ENCODE assay signal across 1 cellular context in the genomic region with DNA sequence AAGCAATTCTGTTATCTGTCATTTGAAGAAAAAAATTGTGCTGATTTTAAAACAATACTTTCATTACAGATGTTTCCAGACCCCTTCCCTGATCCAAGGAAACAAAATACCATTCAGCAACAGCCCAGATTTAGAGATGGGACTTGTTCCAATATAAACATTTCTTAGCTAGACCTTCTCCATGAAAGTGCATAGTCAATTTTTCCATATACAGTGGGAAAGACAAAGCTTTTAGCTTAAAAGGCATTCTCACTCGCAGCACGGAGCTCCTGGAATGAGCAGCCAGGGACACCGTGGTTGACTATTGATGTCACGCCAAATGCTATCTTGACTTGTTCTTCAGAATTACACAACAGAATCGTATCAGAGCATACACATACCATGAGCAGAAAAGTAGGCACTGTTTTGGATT.
TF ChIP-seq lines count a peak whose summit lies in the region.

No MANE protein-coding gene starts in this region.

TF ChIP-seq in HEK293, 187 proteins besides CTCF, POLR2A, EP300 and RAD21 (continued from another document and continues in another):
- TF ChIP-seq, protein P1, sequence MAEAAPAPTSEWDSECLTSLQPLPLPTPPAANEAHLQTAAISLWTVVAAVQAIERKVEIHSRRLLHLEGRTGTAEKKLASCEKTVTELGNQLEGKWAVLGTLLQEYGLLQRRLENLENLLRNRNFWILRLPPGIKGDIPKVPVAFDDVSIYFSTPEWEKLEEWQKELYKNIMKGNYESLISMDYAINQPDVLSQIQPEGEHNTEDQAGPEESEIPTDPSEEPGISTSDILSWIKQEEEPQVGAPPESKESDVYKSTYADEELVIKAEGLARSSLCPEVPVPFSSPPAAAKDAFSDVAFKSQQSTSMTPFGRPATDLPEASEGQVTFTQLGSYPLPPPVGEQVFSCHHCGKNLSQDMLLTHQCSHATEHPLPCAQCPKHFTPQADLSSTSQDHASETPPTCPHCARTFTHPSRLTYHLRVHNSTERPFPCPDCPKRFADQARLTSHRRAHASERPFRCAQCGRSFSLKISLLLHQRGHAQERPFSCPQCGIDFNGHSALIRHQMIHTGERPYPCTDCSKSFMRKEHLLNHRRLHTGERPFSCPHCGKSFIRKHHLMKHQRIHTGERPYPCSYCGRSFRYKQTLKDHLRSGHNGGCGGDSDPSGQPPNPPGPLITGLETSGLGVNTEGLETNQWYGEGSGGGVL (tag by site-specific recombination; IDR thresholded peaks at IDR 0.05): no peak
- TF ChIP-seq ZFP41 (tag by site-specific recombination; IDR thresholded peaks at IDR 0.05; ENCODE audit: borderline replicate concordance): no peak
- peak; percentile 69 for TF ChIP-seq IKZF3 (tag by site-specific recombination; IDR thresholded peaks at IDR 0.05)
- no peak for TF ChIP-seq HOXA7 (CRISPR knock-in tag; IDR thresholded peaks at IDR 0.05; ENCODE audit: borderline replicate concordance)
- no peak; the same call in 1 of the 2 replicates for TF ChIP-seq PRDM1 (tag by site-specific recombination; IDR thresholded peaks at IDR 0.05)
- TF ChIP-seq ZNF394 (tag by site-specific recombination; IDR thresholded peaks at IDR 0.05; ENCODE audit: borderline replicate concordance): peak; percentile 55
- TF ChIP-seq HOXD13 (CRISPR knock-in tag; IDR thresholded peaks at IDR 0.05; ENCODE audit: borderline replicate concordance): no peak
- TF ChIP-seq ZNF155 (tag by site-specific recombination; IDR thresholded peaks at IDR 0.05): no peak
- TF ChIP-seq ZXDB (tag by site-specific recombination; IDR thresholded peaks at IDR 0.05): peak; percentile 76
- 0 out of 2 replicates have a peak, but pooled peaks have one; percentile 11 for TF ChIP-seq ZNF341 (tag by site-specific recombination; IDR thresholded peaks at IDR 0.05; ENCODE audit: low read depth)
- TF ChIP-seq, protein P2, sequence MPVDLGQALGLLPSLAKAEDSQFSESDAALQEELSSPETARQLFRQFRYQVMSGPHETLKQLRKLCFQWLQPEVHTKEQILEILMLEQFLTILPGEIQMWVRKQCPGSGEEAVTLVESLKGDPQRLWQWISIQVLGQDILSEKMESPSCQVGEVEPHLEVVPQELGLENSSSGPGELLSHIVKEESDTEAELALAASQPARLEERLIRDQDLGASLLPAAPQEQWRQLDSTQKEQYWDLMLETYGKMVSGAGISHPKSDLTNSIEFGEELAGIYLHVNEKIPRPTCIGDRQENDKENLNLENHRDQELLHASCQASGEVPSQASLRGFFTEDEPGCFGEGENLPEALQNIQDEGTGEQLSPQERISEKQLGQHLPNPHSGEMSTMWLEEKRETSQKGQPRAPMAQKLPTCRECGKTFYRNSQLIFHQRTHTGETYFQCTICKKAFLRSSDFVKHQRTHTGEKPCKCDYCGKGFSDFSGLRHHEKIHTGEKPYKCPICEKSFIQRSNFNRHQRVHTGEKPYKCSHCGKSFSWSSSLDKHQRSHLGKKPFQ (tag by site-specific recombination; IDR thresholded peaks at IDR 0.05): peak; percentile 56; the same call in 1 of the 2 replicates
- TF ChIP-seq GLI4 (tag by site-specific recombination; IDR thresholded peaks at IDR 0.05): no peak
- no peak for TF ChIP-seq ZNF2 (tag by site-specific recombination; IDR thresholded peaks at IDR 0.05)
- no peak for TF ChIP-seq ZNF350 (tag by site-specific recombination; IDR thresholded peaks at IDR 0.05)
- no peak for TF ChIP-seq ZNF768 (tag by site-specific recombination; IDR thresholded peaks at IDR 0.05)
- no peak for TF ChIP-seq ZNF521 (tag by site-specific recombination; IDR thresholded peaks at IDR 0.05)
- TF ChIP-seq, protein P3, sequence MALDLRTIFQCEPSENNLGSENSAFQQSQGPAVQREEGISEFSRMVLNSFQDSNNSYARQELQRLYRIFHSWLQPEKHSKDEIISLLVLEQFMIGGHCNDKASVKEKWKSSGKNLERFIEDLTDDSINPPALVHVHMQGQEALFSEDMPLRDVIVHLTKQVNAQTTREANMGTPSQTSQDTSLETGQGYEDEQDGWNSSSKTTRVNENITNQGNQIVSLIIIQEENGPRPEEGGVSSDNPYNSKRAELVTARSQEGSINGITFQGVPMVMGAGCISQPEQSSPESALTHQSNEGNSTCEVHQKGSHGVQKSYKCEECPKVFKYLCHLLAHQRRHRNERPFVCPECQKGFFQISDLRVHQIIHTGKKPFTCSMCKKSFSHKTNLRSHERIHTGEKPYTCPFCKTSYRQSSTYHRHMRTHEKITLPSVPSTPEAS (tag by site-specific recombination; IDR thresholded peaks at IDR 0.05): no peak
- TF ChIP-seq, protein P4, sequence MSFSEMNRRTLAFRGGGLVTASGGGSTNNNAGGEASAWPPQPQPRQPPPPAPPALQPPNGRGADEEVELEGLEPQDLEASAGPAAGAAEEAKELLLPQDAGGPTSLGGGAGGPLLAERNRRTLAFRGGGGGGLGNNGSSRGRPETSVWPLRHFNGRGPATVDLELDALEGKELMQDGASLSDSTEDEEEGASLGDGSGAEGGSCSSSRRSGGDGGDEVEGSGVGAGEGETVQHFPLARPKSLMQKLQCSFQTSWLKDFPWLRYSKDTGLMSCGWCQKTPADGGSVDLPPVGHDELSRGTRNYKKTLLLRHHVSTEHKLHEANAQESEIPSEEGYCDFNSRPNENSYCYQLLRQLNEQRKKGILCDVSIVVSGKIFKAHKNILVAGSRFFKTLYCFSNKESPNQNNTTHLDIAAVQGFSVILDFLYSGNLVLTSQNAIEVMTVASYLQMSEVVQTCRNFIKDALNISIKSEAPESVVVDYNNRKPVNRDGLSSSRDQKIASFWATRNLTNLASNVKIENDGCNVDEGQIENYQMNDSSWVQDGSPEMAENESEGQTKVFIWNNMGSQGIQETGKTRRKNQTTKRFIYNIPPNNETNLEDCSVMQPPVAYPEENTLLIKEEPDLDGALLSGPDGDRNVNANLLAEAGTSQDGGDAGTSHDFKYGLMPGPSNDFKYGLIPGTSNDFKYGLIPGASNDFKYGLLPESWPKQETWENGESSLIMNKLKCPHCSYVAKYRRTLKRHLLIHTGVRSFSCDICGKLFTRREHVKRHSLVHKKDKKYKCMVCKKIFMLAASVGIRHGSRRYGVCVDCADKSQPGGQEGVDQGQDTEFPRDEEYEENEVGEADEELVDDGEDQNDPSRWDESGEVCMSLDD (tag by site-specific recombination; IDR thresholded peaks at IDR 0.05): no peak
- TF ChIP-seq, protein P5, sequence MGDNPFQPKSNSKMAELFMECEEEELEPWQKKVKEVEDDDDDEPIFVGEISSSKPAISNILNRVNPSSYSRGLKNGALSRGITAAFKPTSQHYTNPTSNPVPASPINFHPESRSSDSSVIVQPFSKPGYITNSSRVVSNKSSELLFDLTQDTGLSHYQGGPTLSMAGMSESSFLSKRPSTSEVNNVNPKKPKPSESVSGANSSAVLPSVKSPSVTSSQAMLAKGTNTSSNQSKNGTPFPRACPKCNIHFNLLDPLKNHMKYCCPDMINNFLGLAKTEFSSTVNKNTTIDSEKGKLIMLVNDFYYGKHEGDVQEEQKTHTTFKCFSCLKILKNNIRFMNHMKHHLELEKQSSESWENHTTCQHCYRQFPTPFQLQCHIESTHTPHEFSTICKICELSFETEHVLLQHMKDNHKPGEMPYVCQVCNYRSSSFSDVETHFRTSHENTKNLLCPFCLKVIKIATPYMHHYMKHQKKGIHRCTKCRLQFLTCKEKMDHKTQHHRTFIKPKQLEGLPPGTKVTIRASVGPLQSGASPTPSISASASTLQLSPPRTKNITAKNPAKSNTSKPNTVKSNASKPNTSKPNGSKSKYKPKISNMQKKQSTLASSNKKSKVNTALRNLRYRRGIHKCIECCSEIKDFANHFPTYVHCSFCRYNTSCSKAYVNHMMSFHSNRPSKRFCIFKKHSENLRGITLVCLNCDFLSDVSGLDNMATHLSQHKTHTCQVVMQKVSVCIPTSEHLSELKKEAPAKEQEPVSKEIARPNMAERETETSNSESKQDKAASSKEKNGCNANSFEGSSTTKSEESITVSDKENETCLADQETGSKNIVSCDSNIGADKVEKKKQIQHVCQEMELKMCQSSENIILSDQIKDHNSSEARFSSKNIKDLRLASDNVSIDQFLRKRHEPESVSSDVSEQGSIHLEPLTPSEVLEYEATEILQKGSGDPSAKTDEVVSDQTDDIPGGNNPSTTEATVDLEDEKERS (tag by site-specific recombination; IDR thresholded peaks at IDR 0.05): no peak
- no peak for TF ChIP-seq ZNF335 (tag by site-specific recombination; conservative IDR thresholded peaks at IDR 0.05)
- TF ChIP-seq ZNF391 (tag by site-specific recombination; IDR thresholded peaks at IDR 0.05; ENCODE audit: borderline replicate concordance, low read depth): 0 out of 2 replicates have a peak, but pooled peaks have one; percentile 66
- TF ChIP-seq ZNF214 (tag by site-specific recombination; IDR thresholded peaks at IDR 0.05; ENCODE audit: borderline replicate concordance): no peak
- no peak for TF ChIP-seq TCF7L2 (IDR thresholded peaks at IDR 0.05; ENCODE audit: borderline replicate concordance, low read depth, low read length)
- TF ChIP-seq ZNF837 (tag by site-specific recombination; IDR thresholded peaks at IDR 0.05): no peak
- no peak; the same call in none of the 2 replicates for TF ChIP-seq WT1 (tag by site-specific recombination; IDR thresholded peaks at IDR 0.05)
- peak; percentile 75 for TF ChIP-seq ZSCAN30 (tag by site-specific recombination; IDR thresholded peaks at IDR 0.05)
- TF ChIP-seq ZNF596 (tag by site-specific recombination; IDR thresholded peaks at IDR 0.05): 0 out of 2 replicates have a peak, but pooled peaks have one; percentile 44
- TF ChIP-seq SP3 (tag by site-specific recombination; IDR thresholded peaks at IDR 0.05): no peak
- peak; percentile 45; the same call in 1 of the 2 replicates for TF ChIP-seq GLIS1 (tag by site-specific recombination; IDR thresholded peaks at IDR 0.05)
- no peak for TF ChIP-seq ZNF776 (tag by site-specific recombination; IDR thresholded peaks at IDR 0.05; ENCODE audit: borderline replicate concordance)
- TF ChIP-seq ZNF514 (tag by site-specific recombination; IDR thresholded peaks at IDR 0.05): no peak
- no peak for TF ChIP-seq ZNF777 (tag by site-specific recombination; IDR thresholded peaks at IDR 0.05; ENCODE audit: borderline replicate concordance)
- TF ChIP-seq ZNF433 (tag by site-specific recombination; IDR thresholded peaks at IDR 0.05; ENCODE audit: low read depth): no peak
- TF ChIP-seq OVOL3 (tag by site-specific recombination; IDR thresholded peaks at IDR 0.05): no peak
- TF ChIP-seq ZBTB21 (tag by site-specific recombination; IDR thresholded peaks at IDR 0.05): peak; percentile 85
- TF ChIP-seq, protein P6, sequence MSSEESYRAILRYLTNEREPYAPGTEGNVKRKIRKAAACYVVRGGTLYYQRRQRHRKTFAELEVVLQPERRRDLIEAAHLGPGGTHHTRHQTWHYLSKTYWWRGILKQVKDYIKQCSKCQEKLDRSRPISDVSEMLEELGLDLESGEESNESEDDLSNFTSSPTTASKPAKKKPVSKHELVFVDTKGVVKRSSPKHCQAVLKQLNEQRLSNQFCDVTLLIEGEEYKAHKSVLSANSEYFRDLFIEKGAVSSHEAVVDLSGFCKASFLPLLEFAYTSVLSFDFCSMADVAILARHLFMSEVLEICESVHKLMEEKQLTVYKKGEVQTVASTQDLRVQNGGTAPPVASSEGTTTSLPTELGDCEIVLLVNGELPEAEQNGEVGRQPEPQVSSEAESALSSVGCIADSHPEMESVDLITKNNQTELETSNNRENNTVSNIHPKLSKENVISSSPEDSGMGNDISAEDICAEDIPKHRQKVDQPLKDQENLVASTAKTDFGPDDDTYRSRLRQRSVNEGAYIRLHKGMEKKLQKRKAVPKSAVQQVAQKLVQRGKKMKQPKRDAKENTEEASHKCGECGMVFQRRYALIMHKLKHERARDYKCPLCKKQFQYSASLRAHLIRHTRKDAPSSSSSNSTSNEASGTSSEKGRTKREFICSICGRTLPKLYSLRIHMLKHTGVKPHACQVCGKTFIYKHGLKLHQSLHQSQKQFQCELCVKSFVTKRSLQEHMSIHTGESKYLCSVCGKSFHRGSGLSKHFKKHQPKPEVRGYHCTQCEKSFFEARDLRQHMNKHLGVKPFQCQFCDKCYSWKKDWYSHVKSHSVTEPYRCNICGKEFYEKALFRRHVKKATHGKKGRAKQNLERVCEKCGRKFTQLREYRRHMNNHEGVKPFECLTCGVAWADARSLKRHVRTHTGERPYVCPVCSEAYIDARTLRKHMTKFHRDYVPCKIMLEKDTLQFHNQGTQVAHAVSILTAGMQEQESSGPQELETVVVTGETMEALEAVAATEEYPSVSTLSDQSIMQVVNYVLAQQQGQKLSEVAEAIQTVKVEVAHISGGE (tag by site-specific recombination; conservative IDR thresholded peaks at IDR 0.05; ENCODE audit: low read depth): no peak
- no peak for TF ChIP-seq BCL11A (tag by site-specific recombination; IDR thresholded peaks at IDR 0.05; ENCODE audit: low read depth)
- TF ChIP-seq ZNF473 (tag by site-specific recombination; IDR thresholded peaks at IDR 0.05): no peak
- no peak for TF ChIP-seq ZNF785 (tag by site-specific recombination; IDR thresholded peaks at IDR 0.05)
- TF ChIP-seq ZNF600 (tag by site-specific recombination; IDR thresholded peaks at IDR 0.05): peak; percentile 89
- no peak for TF ChIP-seq ZNF670 (tag by site-specific recombination; IDR thresholded peaks at IDR 0.05; ENCODE audit: low read depth)
- TF ChIP-seq ZNF629 (tag by site-specific recombination; IDR thresholded peaks at IDR 0.05): peak; percentile 83
- no peak for TF ChIP-seq ZNF707 (tag by site-specific recombination; IDR thresholded peaks at IDR 0.05)
- no peak for TF ChIP-seq ZNF239 (tag by site-specific recombination; IDR thresholded peaks at IDR 0.05)
- no peak for TF ChIP-seq ZNF549 (tag by site-specific recombination; IDR thresholded peaks at IDR 0.05)
- 0 out of 2 replicates have a peak, but pooled peaks have one; percentile 64 for TF ChIP-seq ZBTB20 (tag by site-specific recombination; IDR thresholded peaks at IDR 0.05)
- TF ChIP-seq ZNF558 (tag by site-specific recombination; IDR thresholded peaks at IDR 0.05): no peak
- no peak for TF ChIP-seq ZNF223 (tag by site-specific recombination; IDR thresholded peaks at IDR 0.05)
- TF ChIP-seq, protein P7, sequence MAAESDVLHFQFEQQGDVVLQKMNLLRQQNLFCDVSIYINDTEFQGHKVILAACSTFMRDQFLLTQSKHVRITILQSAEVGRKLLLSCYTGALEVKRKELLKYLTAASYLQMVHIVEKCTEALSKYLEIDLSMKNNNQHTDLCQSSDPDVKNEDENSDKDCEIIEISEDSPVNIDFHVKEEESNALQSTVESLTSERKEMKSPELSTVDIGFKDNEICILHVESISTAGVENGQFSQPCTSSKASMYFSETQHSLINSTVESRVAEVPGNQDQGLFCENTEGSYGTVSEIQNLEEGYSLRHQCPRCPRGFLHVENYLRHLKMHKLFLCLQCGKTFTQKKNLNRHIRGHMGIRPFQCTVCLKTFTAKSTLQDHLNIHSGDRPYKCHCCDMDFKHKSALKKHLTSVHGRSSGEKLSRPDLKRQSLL (tag by site-specific recombination; IDR thresholded peaks at IDR 0.05): no peak; the same call in 1 of the 2 replicates
- TF ChIP-seq OSR2 (tag by site-specific recombination; IDR thresholded peaks at IDR 0.05): peak; percentile 92
- no peak for TF ChIP-seq ZNF701 (tag by site-specific recombination; IDR thresholded peaks at IDR 0.05)
- no peak for TF ChIP-seq HOXC10 (CRISPR knock-in tag; IDR thresholded peaks at IDR 0.05)
